In the genomic region with DNA sequence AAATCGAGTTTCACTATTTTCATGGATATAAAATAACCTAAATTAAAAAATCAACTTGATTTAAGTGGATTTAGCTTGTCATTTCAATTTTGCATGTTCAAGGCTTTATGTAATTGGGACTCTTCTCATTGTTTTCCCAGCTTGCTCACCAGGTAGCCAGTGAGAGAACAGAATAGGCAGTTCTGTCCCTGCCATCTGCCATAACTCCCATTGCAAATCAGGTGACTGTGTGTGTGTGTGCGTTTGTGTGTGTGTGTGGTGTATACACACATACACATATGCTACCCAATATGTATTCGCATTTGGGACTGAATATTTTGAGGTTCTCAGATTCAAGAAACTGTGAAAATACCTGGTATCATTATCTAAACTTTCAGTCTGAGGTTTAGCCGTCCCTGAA, we compare ENCODE assay signal across 21 cellular contexts.
A peak's percentile ranks its signal among the peaks of the same experiment; 100 is the strongest.
DNase-seq lines count a peak whose midpoint lies in the region; ATAC-seq and TF ChIP-seq lines count a peak whose summit lies in the region.
"Had no signal": no experiment of that assay in that cellular context is flagged by ENCODE, and none has a peak within 500 bp of the region (broad histone marks: within the 10 kb centered on the region; RNA-seq: fewer than 3 reads in every experiment).

No MANE protein-coding gene starts in this region.

- no peaks in the 10 kb centered on the region for H3K9me3 ChIP-seq in body of pancreas
- H3K9me3 ChIP-seq: A549, HAP-1 had no signal

- peaks cover 17% of the 10 kb centered on the region for H3K4me1 Mint-ChIP-seq in glutamatergic neuron (ENCODE audit: low read depth, unreplicated experiment)
- H3K4me1 Mint-ChIP-seq: CD4-positive, alpha-beta memory T cell had no signal

- H3K36me3 ChIP-seq in body of pancreas (replicated peaks in 1 of 2; ENCODE audit: insufficient read depth in 1 of 2, low read depth in 2 of 2) = no peaks in the 10 kb centered on the region
- H3K36me3 ChIP-seq: HAP-1 had no signal

- H3K27ac ChIP-seq in body of pancreas = no peak overlapping the region
- H3K27ac ChIP-seq: A549, GM23248 had no signal

- no peak overlapping the region for H3K4me3 ChIP-seq in body of pancreas
- H3K4me3 ChIP-seq: A549, GM23248, HAP-1 had no signal

- no peak for TF ChIP-seq POLR2A in body of pancreas (IDR thresholded peaks at IDR 0.05)

- H3K27me3 Mint-ChIP-seq in glutamatergic neuron (ENCODE audit: unreplicated experiment) = no peaks in the 10 kb centered on the region
- H3K27me3 Mint-ChIP-seq: CD4-positive, alpha-beta memory T cell had no signal

- H3K27ac Mint-ChIP-seq in glutamatergic neuron (ENCODE audit: unreplicated experiment) = peak overlapping the region; percentile 80
- H3K27ac Mint-ChIP-seq: CD4-positive, alpha-beta memory T cell had no signal

- intact Hi-C loops in body of pancreas (cut with DNase I) = no loop called here

- H3K27me3 ChIP-seq in body of pancreas = no peaks in the 10 kb centered on the region

- TF ChIP-seq CTCF in body of pancreas (IDR thresholded peaks at IDR 0.05) (no peak), glutamatergic neuron (IDR thresholded peaks at IDR 0.05; ENCODE audit: partially characterized antibody, unreplicated experiment) (no peak)

- peak; percentile 15 for DNase-seq in NCI-H82 (lab: John Stamatoyannopoulos, UW)
- DNase-seq in NCI-H82 treated with DMSO at 0.1 percent for 48 hours (lab: John Stamatoyannopoulos, UW; ENCODE audit: unreplicated experiment) = no peak
- peak; percentile 74 for DNase-seq in NCI-H524 treated with DMSO at 0.1 percent for 48 hours (lab: John Stamatoyannopoulos, UW)
- peak in 3 of 4 donors; percentile 15 to 44 (median 40) for DNase-seq in body of pancreas
- DNase-seq in glutamatergic neuron = no peak
- DNase-seq in NCI-H1417 treated with DMSO at 0.1 percent for 48 hours (lab: John Stamatoyannopoulos, UW) = no peak
- DNase-seq in HCEC 1CT = no peak
- no peak for DNase-seq in SHP77 (lab: John Stamatoyannopoulos, UW)
- DNase-seq: 8988T; ACHN; AML-193; C1 segment of cervical spinal cord; Calu3; CD4-positive, alpha-beta memory T cell; COR-L47; DMS53; DMS79 treated with DMSO at 0.1 percent for 48 hours; GF-D8; GM23248 had no signal

- no peaks in the 10 kb centered on the region for H3K9me3 Mint-ChIP-seq in glutamatergic neuron (ENCODE audit: unreplicated experiment)

- 40 to 53% methylated on average over 4 of the region's 4 CpGs for WGBS in body of pancreas, 2 donors

- H3K4me3 Mint-ChIP-seq in glutamatergic neuron (ENCODE audit: unreplicated experiment) = no peak overlapping the region
- H3K4me3 Mint-ChIP-seq: CD4-positive, alpha-beta memory T cell had no signal

- H3K4me1 ChIP-seq in body of pancreas = no peaks in the 10 kb centered on the region
- H3K4me1 ChIP-seq: A549, HAP-1 had no signal

- ATAC-seq in body of pancreas = peak; percentile 59
- ATAC-seq: A549 had no signal

- no peaks in the 10 kb centered on the region for H3K36me3 Mint-ChIP-seq in glutamatergic neuron (ENCODE audit: unreplicated experiment)
- H3K36me3 Mint-ChIP-seq: CD4-positive, alpha-beta memory T cell had no signal

Comparison
In these comparisons a context has a peak if more than half of its experiments do, and no peak if none do; other contexts are left out.
1. DNase-seq: peak in NCI-H82 (single experiment), NCI-H524 treated with DMSO at 0.1 percent for 48 hours (single experiment) and body of pancreas (3 of 4); none in NCI-H82 treated with DMSO at 0.1 percent for 48 hours (single experiment), glutamatergic neuron (single experiment), NCI-H1417 treated with DMSO at 0.1 percent for 48 hours (single experiment), HCEC 1CT (single experiment) and SHP77 (0 of 2).